In genomic region chr11:71928739-71929443, GRCh38 we compare ENCODE assay signal across 8 cellular contexts. TPM values are rescaled to one million over a fixed set of nuclear protein-coding genes. Genes with fewer than 3 reads are reported as not detected.
DNase-seq lines count a peak whose midpoint lies in the region; ATAC-seq and TF ChIP-seq lines count a peak whose summit lies in the region.

TSS of gene RNF121 (plus strand) at chr11:71929046. CDS start at chr11:71929062, 16 bp downstream.

- peaks cover 48% of the 10 kb centered on the region for H3K4me1 Mint-ChIP-seq in activated CD4-positive, alpha-beta T cell treated with anti-CD3 and anti-CD28 coated beads, Interleukin-2, amount 10 ng/mL, durations not matched to agents 7 days and 5 days

- peaks cover 3% of the 10 kb centered on the region; the same call in 1 of the 2 replicates for H3K36me3 ChIP-seq in BE2C

- peak within 1 kb of the TSS; percentile 99 for H3K27ac Mint-ChIP-seq in activated CD4-positive, alpha-beta T cell treated with anti-CD3 and anti-CD28 coated beads, Interleukin-2, amount 10 ng/mL, durations not matched to agents 7 days and 5 days

- peaks cover 17% of the 10 kb centered on the region for H3K36me3 Mint-ChIP-seq in activated CD4-positive, alpha-beta T cell treated with anti-CD3 and anti-CD28 coated beads, Interleukin-2, amount 10 ng/mL, durations not matched to agents 7 days and 5 days (ENCODE audit: low read depth)

- H3K27me3 ChIP-seq in BE2C, result no peaks in the 10 kb centered on the region

- H3K4me3 ChIP-seq in BE2C (ENCODE audit: low read depth, low read length), result peak within 1 kb of the TSS; percentile 93

- H3K4me3 Mint-ChIP-seq in activated CD4-positive, alpha-beta T cell treated with anti-CD3 and anti-CD28 coated beads, Interleukin-2, amount 10 ng/mL, durations not matched to agents 7 days and 5 days, result peak within 1 kb of the TSS; percentile 97

- DNase-seq in BE2C (peak; percentile 99), NCI-H526 treated with DMSO at 0.1 percent for 48 hours (lab: John Stamatoyannopoulos, UW) (peak; percentile 98), dedifferentiated amniotic fluid mesenchymal stem cell (ENCODE audit: extremely low spot score) (peak; percentile 95), left lobe of liver (ENCODE audit: low spot score) (peak; percentile 96)
- DNase-seq in activated CD4-positive, alpha-beta T cell treated with anti-CD3 and anti-CD28 coated beads, Interleukin-2, amount 10 ng/mL, durations not matched to agents 7 days and 5 days, result peak; percentile 99
- peak; percentile 96 for DNase-seq in stimulated activated CD4-positive, alpha-beta T cell treated with anti-CD3 and anti-CD28 coated beads, Interleukin-2, amount 100 ng/mL, for 48 hours

- no peak for TF ChIP-seq CTCF in BE2C (IDR thresholded peaks at IDR 0.05; ENCODE audit: low read depth, low read length)

- POLR2A ChIA-PET in activated CD4-positive, alpha-beta T cell treated with anti-CD3 and anti-CD28 coated beads, Interleukin-2, amount 10 ng/mL, durations not matched to agents 7 days and 5 days (lab: Charles Lee), result interaction anchor here (0.6 kb wide), 1 partner anchor 210 kb away, joined by 3 read pairs; no protein-coding TSS in a partner anchor

- no peaks in the 10 kb centered on the region for H3K9me3 ChIP-seq in BE2C

- H3K9me3 Mint-ChIP-seq in activated CD4-positive, alpha-beta T cell treated with anti-CD3 and anti-CD28 coated beads, Interleukin-2, amount 10 ng/mL, durations not matched to agents 7 days and 5 days, result no peaks in the 10 kb centered on the region

- peak; percentile 84 for ATAC-seq in GM19324 (IDR thresholded peaks at IDR 0.05; ENCODE audit: low FRiP score, unreplicated experiment)
- peak; percentile 53 for ATAC-seq in HG03469 (IDR thresholded peaks at IDR 0.05; ENCODE audit: unreplicated experiment)
- ATAC-seq in left lobe of liver, result peak; percentile 97

- CTCF ChIA-PET in activated CD4-positive, alpha-beta T cell treated with anti-CD3 and anti-CD28 coated beads, Interleukin-2, amount 10 ng/mL, durations not matched to agents 7 days and 5 days (lab: Charles Lee), result interaction anchor here (0.7 to 2.1 kb wide), 8 partner anchors 10 to 506 kb away, joined by 3 to 6 read pairs (median 4); partner anchors contain the start of gene CLPB

- no peaks in the 10 kb centered on the region for H3K4me1 ChIP-seq in BE2C

- H3K27me3 Mint-ChIP-seq in activated CD4-positive, alpha-beta T cell treated with anti-CD3 and anti-CD28 coated beads, Interleukin-2, amount 10 ng/mL, durations not matched to agents 7 days and 5 days, result no peaks in the 10 kb centered on the region

RNA-seq across cellular contexts. Expression of gene RNF121, which starts in this region (rescaled TPM):
- polyA plus RNA-seq in BE2C (2012; ENCODE audit: insufficient read depth, insufficient read length, low read depth), result 68.2 TPM
- 10 to 100 TPM; 23.8 to 26.4 TPM for total RNA-seq in activated CD4-positive, alpha-beta T cell treated with anti-CD3 and anti-CD28 coated beads, Interleukin-2, amount 10 ng/mL, durations not matched to agents 7 days and 5 days
- 18.5 TPM for total RNA-seq in left lobe of liver

Comparison
In these comparisons a context has a peak if more than half of its experiments do, and no peak if none do; other contexts are left out.
1. Peak in every context shown above with its lines: DNase-seq, ATAC-seq and H3K4me3 ChIP-seq.